Comparison of ENCODE assay signal across 1 cellular context in genomic region chr9:83980395-83981125, GRCh38.
A peak's percentile ranks its signal among the peaks of the same experiment; 100 is the strongest.
TF ChIP-seq lines count a peak whose summit lies in the region.

TSS of gene RMI1 (plus strand) at chr9:83980805. CDS start at chr9:84000987, 20,182 bp downstream.

TF ChIP-seq in HepG2, 621 proteins besides CTCF, POLR2A, EP300 and RAD21 (continued from another document and continues in another):
- TF ChIP-seq ZXDC (CRISPR knock-in tag; IDR thresholded peaks at IDR 0.05) (0 out of 2 replicates have a peak, but pooled peaks have one; percentile 14), NR0B2 (CRISPR knock-in tag; IDR thresholded peaks at IDR 0.05) (peak; percentile 71; the same call in 1 of the 2 replicates), KLF16 (CRISPR knock-in tag; IDR thresholded peaks at IDR 0.05) (peak in 1 of 2 experiments; percentile 35; a peak in 2 of 4 replicates), ZFP1 (CRISPR knock-in tag; IDR thresholded peaks at IDR 0.05) (peak; percentile 45; the same call in 1 of the 2 replicates), STAT6 (CRISPR knock-in tag; IDR thresholded peaks at IDR 0.05; ENCODE audit: borderline replicate concordance) (no peak), ZSCAN9 (CRISPR knock-in tag; IDR thresholded peaks at IDR 0.05; ENCODE audit: borderline replicate concordance) (no peak; the same call in 1 of the 2 replicates), CBX1 (IDR thresholded peaks at IDR 0.05; ENCODE audit: low read depth) (peak; percentile 74), ZNF607 (CRISPR knock-in tag; IDR thresholded peaks at IDR 0.05; ENCODE audit: borderline replicate concordance) (0 out of 2 replicates have a peak, but pooled peaks have one; percentile 11), HIVEP1 (CRISPR knock-in tag; IDR thresholded peaks at IDR 0.05) (peak; percentile 50; the same call in 1 of the 2 replicates), PRPF4 (IDR thresholded peaks at IDR 0.05; ENCODE audit: low read depth, low read length, poor library complexity, severe bottlenecking) (peak; percentile 98), HES4 (CRISPR knock-in tag; IDR thresholded peaks at IDR 0.05; ENCODE audit: borderline replicate concordance) (no peak), FOXP4 (CRISPR knock-in tag; IDR thresholded peaks at IDR 0.05) (peak; percentile 64; the same call in 1 of the 2 replicates), RFXAP (CRISPR knock-in tag; IDR thresholded peaks at IDR 0.05; ENCODE audit: borderline replicate concordance) (0 out of 2 replicates have a peak, but pooled peaks have one; percentile 68), ZSCAN31 (CRISPR knock-in tag; IDR thresholded peaks at IDR 0.05; ENCODE audit: low read depth) (0 out of 2 replicates have a peak, but pooled peaks have one; percentile 9), TAF1 (CRISPR knock-in tag; IDR thresholded peaks at IDR 0.05) (peak; percentile 87), ZNF547 (CRISPR knock-in tag; IDR thresholded peaks at IDR 0.05) (peak; percentile 21; the same call in 1 of the 2 replicates), PHF20 (CRISPR knock-in tag; IDR thresholded peaks at IDR 0.05) (peak; percentile 20; the same call in 1 of the 2 replicates), ZNF263 (CRISPR knock-in tag; IDR thresholded peaks at IDR 0.05) (peak; percentile 54; the same call in 1 of the 2 replicates), ZNF562 (CRISPR knock-in tag; IDR thresholded peaks at IDR 0.05; ENCODE audit: borderline replicate concordance) (0 out of 2 replicates have a peak, but pooled peaks have one; percentile 30), MXD4 (CRISPR knock-in tag; IDR thresholded peaks at IDR 0.05) (no peak), ZNF816 (CRISPR knock-in tag; IDR thresholded peaks at IDR 0.05; ENCODE audit: borderline replicate concordance) (peak; percentile 49; the same call in 1 of the 2 replicates), ELF3 (CRISPR knock-in tag; IDR thresholded peaks at IDR 0.05) (peak; percentile 16), FOXO1 (CRISPR knock-in tag; IDR thresholded peaks at IDR 0.05) (peak; percentile 46), ZFP36L2 (CRISPR knock-in tag; IDR thresholded peaks at IDR 0.05) (no peak), JUNB (CRISPR knock-in tag; IDR thresholded peaks at IDR 0.05; ENCODE audit: borderline replicate concordance) (peak; percentile 20; the same call in 1 of the 2 replicates), ZBTB3 (CRISPR knock-in tag; IDR thresholded peaks at IDR 0.05; ENCODE audit: borderline replicate concordance, low read depth) (peak; percentile 26; the same call in 1 of the 2 replicates), MYNN (CRISPR knock-in tag; IDR thresholded peaks at IDR 0.05; ENCODE audit: low read depth) (0 out of 2 replicates have a peak, but pooled peaks have one; percentile 25), BHLHE40 (IDR thresholded peaks at IDR 0.05; ENCODE audit: low read length) (no peak; the same call in 1 of the 2 replicates), TOPORS (CRISPR knock-in tag; IDR thresholded peaks at IDR 0.05) (peak; percentile 64; the same call in 1 of the 2 replicates), ZBTB34 (CRISPR knock-in tag; IDR thresholded peaks at IDR 0.05) (no peak), ZNF879 (CRISPR knock-in tag; IDR thresholded peaks at IDR 0.05) (no peak), ZNF12 (CRISPR knock-in tag; IDR thresholded peaks at IDR 0.05) (no peak), ZMYM4 (CRISPR knock-in tag; IDR thresholded peaks at IDR 0.05) (peak; percentile 80), MYC (CRISPR knock-in tag; IDR thresholded peaks at IDR 0.05; ENCODE audit: borderline replicate concordance) (peak; percentile 80; the same call in 1 of the 2 replicates), SALL2 (CRISPR knock-in tag; IDR thresholded peaks at IDR 0.05) (peak; percentile 8; the same call in 1 of the 2 replicates), SNAI1 (CRISPR knock-in tag; IDR thresholded peaks at IDR 0.05; ENCODE audit: borderline replicate concordance) (peak; percentile 85), ZNF660 (CRISPR knock-in tag; IDR thresholded peaks at IDR 0.05; ENCODE audit: borderline replicate concordance, low read depth) (no peak), CENPT (CRISPR knock-in tag; IDR thresholded peaks at IDR 0.05; ENCODE audit: low read depth) (0 out of 2 replicates have a peak, but pooled peaks have one; percentile 47), ZNF792 (CRISPR knock-in tag; IDR thresholded peaks at IDR 0.05) (0 out of 2 replicates have a peak, but pooled peaks have one; percentile 38)
- TF ChIP-seq, protein P1, sequence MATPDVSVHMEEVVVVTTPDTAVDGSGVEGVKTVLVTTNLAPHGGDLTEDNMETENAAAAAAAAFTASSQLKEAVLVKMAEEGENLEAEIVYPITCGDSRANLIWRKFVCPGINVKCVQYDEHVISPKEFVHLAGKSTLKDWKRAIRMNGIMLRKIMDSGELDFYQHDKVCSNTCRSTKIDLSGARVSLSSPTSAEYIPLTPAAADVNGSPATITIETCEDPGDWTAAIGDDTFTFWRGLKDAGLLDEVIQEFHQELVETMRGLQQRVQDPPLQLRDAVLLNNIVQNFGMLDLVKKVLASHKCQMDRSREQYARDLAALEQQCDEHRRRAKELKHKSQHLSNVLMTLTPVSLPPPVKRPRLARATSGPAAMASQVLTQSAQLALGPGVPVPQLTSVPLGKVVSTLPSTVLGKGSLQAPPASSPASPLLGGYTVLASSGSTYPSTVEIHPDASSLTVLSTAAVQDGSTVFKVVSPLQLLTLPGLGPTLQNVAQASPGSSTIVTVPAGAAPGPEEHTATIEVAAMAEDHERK (CRISPR knock-in tag; IDR thresholded peaks at IDR 0.05; ENCODE audit: low read depth) = peak; percentile 47; the same call in 1 of the 2 replicates
- TF ChIP-seq, protein P2, sequence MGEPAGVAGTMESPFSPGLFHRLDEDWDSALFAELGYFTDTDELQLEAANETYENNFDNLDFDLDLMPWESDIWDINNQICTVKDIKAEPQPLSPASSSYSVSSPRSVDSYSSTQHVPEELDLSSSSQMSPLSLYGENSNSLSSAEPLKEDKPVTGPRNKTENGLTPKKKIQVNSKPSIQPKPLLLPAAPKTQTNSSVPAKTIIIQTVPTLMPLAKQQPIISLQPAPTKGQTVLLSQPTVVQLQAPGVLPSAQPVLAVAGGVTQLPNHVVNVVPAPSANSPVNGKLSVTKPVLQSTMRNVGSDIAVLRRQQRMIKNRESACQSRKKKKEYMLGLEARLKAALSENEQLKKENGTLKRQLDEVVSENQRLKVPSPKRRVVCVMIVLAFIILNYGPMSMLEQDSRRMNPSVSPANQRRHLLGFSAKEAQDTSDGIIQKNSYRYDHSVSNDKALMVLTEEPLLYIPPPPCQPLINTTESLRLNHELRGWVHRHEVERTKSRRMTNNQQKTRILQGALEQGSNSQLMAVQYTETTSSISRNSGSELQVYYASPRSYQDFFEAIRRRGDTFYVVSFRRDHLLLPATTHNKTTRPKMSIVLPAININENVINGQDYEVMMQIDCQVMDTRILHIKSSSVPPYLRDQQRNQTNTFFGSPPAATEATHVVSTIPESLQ (CRISPR knock-in tag; conservative IDR thresholded peaks at IDR 0.05) = 0 out of 2 replicates have a peak, but pooled peaks have one; percentile 3
- TF ChIP-seq, protein P3, sequence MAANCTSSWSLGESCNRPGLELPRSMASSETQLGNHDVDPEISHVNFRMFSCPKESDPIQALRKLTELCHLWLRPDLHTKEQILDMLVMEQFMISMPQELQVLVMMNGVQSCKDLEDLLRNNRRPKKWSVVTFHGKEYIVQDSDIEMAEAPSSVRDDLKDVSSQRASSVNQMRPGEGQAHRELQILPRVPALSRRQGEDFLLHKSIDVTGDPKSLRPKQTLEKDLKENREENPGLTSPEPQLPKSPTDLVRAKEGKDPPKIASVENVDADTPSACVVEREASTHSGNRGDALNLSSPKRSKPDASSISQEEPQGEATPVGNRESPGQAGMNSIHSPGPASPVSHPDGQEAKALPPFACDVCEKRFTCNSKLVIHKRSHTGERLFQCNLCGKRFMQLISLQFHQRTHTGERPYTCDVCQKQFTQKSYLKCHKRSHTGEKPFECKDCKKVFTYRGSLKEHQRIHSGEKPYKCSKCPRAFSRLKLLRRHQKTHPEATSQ (CRISPR knock-in tag; IDR thresholded peaks at IDR 0.05; ENCODE audit: borderline replicate concordance) = peak; percentile 28; the same call in 1 of the 2 replicates
- TF ChIP-seq, protein P4, sequence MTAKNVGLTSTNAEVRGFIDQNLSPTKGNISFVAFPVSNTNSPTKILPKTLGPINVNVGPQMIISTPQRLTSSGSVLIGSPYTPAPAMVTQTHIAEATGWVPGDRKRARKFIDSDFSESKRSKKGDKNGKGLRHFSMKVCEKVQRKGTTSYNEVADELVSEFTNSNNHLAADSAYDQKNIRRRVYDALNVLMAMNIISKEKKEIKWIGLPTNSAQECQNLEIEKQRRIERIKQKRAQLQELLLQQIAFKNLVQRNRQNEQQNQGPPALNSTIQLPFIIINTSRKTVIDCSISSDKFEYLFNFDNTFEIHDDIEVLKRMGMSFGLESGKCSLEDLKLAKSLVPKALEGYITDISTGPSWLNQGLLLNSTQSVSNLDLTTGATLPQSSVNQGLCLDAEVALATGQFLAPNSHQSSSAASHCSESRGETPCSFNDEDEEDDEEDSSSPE (CRISPR knock-in tag; IDR thresholded peaks at IDR 0.05) = peak; percentile 97
- TF ChIP-seq, protein P5, sequence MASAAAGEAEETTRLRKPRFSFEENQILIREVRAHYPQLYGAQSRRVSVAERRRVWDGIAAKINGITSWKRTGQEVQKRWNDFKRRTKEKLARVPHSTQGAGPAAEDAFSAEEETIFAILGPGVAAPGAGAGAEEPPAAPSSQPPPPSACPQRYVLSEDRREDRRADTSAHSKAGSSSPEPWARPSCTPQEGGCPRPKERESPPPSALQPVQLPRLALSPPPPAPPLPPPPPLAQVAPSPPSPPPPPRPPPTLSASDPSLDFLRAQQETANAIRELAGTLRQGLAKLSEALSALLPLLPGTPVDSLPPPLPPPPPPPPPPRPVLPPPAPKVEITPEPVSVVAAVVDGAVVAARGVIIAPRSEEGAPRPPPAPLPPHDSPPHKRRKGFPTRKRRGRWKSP (CRISPR knock-in tag; IDR thresholded peaks at IDR 0.05) = no peak; the same call in 1 of the 2 replicates
